30 cellular contexts compared by ENCODE assay signal in genomic region chr16:75019007-75019406, GRCh38. TPM values are rescaled to one million over a fixed set of nuclear protein-coding genes. Genes with fewer than 3 reads are reported as not detected.
A peak's percentile ranks its signal among the peaks of the same experiment; 100 is the strongest.
DNase-seq lines count a peak whose midpoint lies in the region; ATAC-seq, FAIRE-seq and TF ChIP-seq lines count a peak whose summit lies in the region.
"Had no signal": no experiment of that assay in that cellular context is flagged by ENCODE, and none has a peak within 500 bp of the region (broad histone marks: within the 10 kb centered on the region; RNA-seq: fewer than 3 reads in every experiment).

No MANE protein-coding gene starts in this region.

- no peak overlapping the region for H3K4me3 Mint-ChIP-seq in activated CD8-positive, alpha-beta T cell treated with anti-CD3 and anti-CD28 coated beads for 36 hours
- no peak overlapping the region for H3K4me3 Mint-ChIP-seq in activated CD8-positive, alpha-beta T cell treated with anti-CD3 and anti-CD28 coated beads, Interleukin-2, amount 10 ng/mL, durations not matched to agents 7 days and 5 days
- no peak overlapping the region for H3K4me3 Mint-ChIP-seq in stimulated activated effector memory CD8-positive, alpha-beta T cell treated with anti-CD3 and anti-CD28 coated beads, Interleukin-12 subunit alpha, Interleukin-12 subunit beta, amount 100 ng/mL, for 72 hours
- H3K4me3 Mint-ChIP-seq: activated naive CD8-positive, alpha-beta T cell treated with anti-CD3 and anti-CD28 coated beads, Interleukin-2, amount 50 U/mL, for 24 hours; effector memory CD8-positive, alpha-beta T cell; memory B cell; stimulated activated naive CD8-positive, alpha-beta T cell treated with anti-CD3 and anti-CD28 coated beads, Interleukin-15, Interleukin-2, amounts not matched to agents 100 ng/mL and 50 ng/mL, for 24 hours had no signal

- POLR2A ChIA-PET in activated CD8-positive, alpha-beta T cell treated with anti-CD3 and anti-CD28 coated beads for 36 hours (lab: Charles Lee): interaction anchor here (1.4 kb wide), 1 partner anchor 27 kb away, joined by 4 read pairs; no protein-coding TSS in a partner anchor
- POLR2A ChIA-PET in activated CD8-positive, alpha-beta T cell treated with anti-CD3 and anti-CD28 coated beads, Interleukin-2, amount 10 ng/mL, durations not matched to agents 7 days and 5 days (lab: Charles Lee): no interaction called here
- POLR2A ChIA-PET in K562 (lab: Yijun Ruan, JAX): no interaction called here

- H3K27ac ChIP-seq in K562 (ENCODE audit: extremely low read depth, low read depth, low read length): no peak overlapping the region
- H3K27ac ChIP-seq in heart right ventricle: no peak overlapping the region
- H3K27ac ChIP-seq: body of pancreas, HL-60, spleen, thyroid gland had no signal

- no peak overlapping the region for H3K4me2 ChIP-seq in K562 (ENCODE audit: insufficient read depth, low read length)

- CTCF ChIA-PET in activated CD8-positive, alpha-beta T cell treated with anti-CD3 and anti-CD28 coated beads for 36 hours (lab: Charles Lee): interaction anchor here (1.0 to 1.2 kb wide), 2 partner anchors 11 to 92 kb away, joined by 3 to 5 read pairs; no protein-coding TSS in a partner anchor
- CTCF ChIA-PET in activated CD8-positive, alpha-beta T cell treated with anti-CD3 and anti-CD28 coated beads, Interleukin-2, amount 10 ng/mL, durations not matched to agents 7 days and 5 days (lab: Charles Lee): interaction anchor here (1.3 kb wide), 1 partner anchor 92 kb away, joined by 3 read pairs; no protein-coding TSS in a partner anchor
- CTCF ChIA-PET in K562 (lab: Yijun Ruan, JAX; ENCODE audit: low intra/inter-chr PET ratio): no interaction called here

- H3K27me3 Mint-ChIP-seq in activated CD8-positive, alpha-beta T cell treated with anti-CD3 and anti-CD28 coated beads for 36 hours: no peaks in the 10 kb centered on the region
- no peaks in the 10 kb centered on the region for H3K27me3 Mint-ChIP-seq in activated CD8-positive, alpha-beta T cell treated with anti-CD3 and anti-CD28 coated beads, Interleukin-2, amount 10 ng/mL, durations not matched to agents 7 days and 5 days (ENCODE audit: low read depth)
- H3K27me3 Mint-ChIP-seq: activated naive CD8-positive, alpha-beta T cell treated with anti-CD3 and anti-CD28 coated beads, Interleukin-2, amount 50 U/mL, for 24 hours; stimulated activated naive CD8-positive, alpha-beta T cell treated with anti-CD3 and anti-CD28 coated beads, Interleukin-15, Interleukin-2, amounts not matched to agents 100 ng/mL and 50 ng/mL, for 24 hours had no signal

- H3K36me3 ChIP-seq in K562 (ENCODE audit: control insufficient read depth, insufficient read depth, low read length) (no peaks in the 10 kb centered on the region; the same call in 2 of the 3 replicates), heart right ventricle (peaks cover 0 to 14% (median 0%) of the 10 kb centered on the region in 9 donors)
- H3K36me3 ChIP-seq: BE2C, spleen, thyroid gland had no signal

- no peak overlapping the region for H2AFZ ChIP-seq in K562 (ENCODE audit: low read depth, low read length)

- H3K9me3 Mint-ChIP-seq in activated CD8-positive, alpha-beta T cell treated with anti-CD3 and anti-CD28 coated beads for 36 hours: peaks cover 12% of the 10 kb centered on the region
- H3K9me3 Mint-ChIP-seq in activated CD8-positive, alpha-beta T cell treated with anti-CD3 and anti-CD28 coated beads, Interleukin-2, amount 10 ng/mL, durations not matched to agents 7 days and 5 days (ENCODE audit: insufficient read depth): peaks cover 13% of the 10 kb centered on the region
- peaks cover 9% of the 10 kb centered on the region for H3K9me3 Mint-ChIP-seq in stimulated activated effector memory CD8-positive, alpha-beta T cell treated with anti-CD3 and anti-CD28 coated beads, Interleukin-12 subunit alpha, Interleukin-12 subunit beta, amount 100 ng/mL, for 72 hours

- TF ChIP-seq EP300 in K562 (IDR thresholded peaks at IDR 0.05; ENCODE audit: low read length): no peak

- H3K9ac ChIP-seq in K562 (ENCODE audit: insufficient read depth in 1 of 2, low read depth in 2 of 2, low read length in 2 of 2): no peak overlapping the region

- peaks cover 90% of the 10 kb centered on the region for H3K79me2 ChIP-seq in K562 (ENCODE audit: control insufficient read depth, insufficient read depth, low read length)

- H3K9me1 ChIP-seq in K562 (ENCODE audit: control insufficient read depth, insufficient read depth, low read length): no peaks in the 10 kb centered on the region

- H3K4me3 ChIP-seq in K562 (no peak overlapping the region), heart right ventricle (no peak overlapping the region)
- H3K4me3 ChIP-seq: body of pancreas, spleen, thyroid gland had no signal

- no peak for FAIRE-seq in K562 (lab: Jason Lieb, UNC)
- FAIRE-seq: A204.1, colon had no signal

- no peak for TF ChIP-seq RAD21 in K562 (CRISPR knock-in tag; conservative IDR thresholded peaks at IDR 0.05 in 1 of 2, IDR thresholded peaks at IDR 0.05 in 1 of 2)

- H3K27me3 ChIP-seq in K562 (ENCODE audit: control insufficient read depth in 2 of 2, insufficient read depth in 2 of 2, low read length in 2 of 2) (no peaks in the 10 kb centered on the region), heart right ventricle (no peaks in the 10 kb centered on the region)
- H3K27me3 ChIP-seq: BE2C, body of pancreas, spleen, thyroid gland had no signal

- TF ChIP-seq POLR2A in K562 (conservative IDR thresholded peaks at IDR 0.05): no peak

- DNase-seq in activated CD8-positive, alpha-beta T cell treated with anti-CD3 and anti-CD28 coated beads for 36 hours: peak; percentile 11
- no peak for DNase-seq in activated CD8-positive, alpha-beta T cell treated with anti-CD3 and anti-CD28 coated beads, Interleukin-2, amount 10 ng/mL, durations not matched to agents 7 days and 5 days
- no peak for DNase-seq in K562 (ENCODE audit: extremely low read depth in 1 of 4, low spot score in 3 of 4)
- no peak for DNase-seq in stimulated activated effector memory CD8-positive, alpha-beta T cell treated with anti-CD3 and anti-CD28 coated beads, Interleukin-12 subunit alpha, Interleukin-12 subunit beta, amount 100 ng/mL, for 72 hours (ENCODE audit: low spot score in 2 of 2)
- DNase-seq in heart right ventricle: no peak
- no peak for DNase-seq in NCI-H345 treated with DMSO at 0.1 percent for 48 hours (lab: John Stamatoyannopoulos, UW; ENCODE audit: unreplicated experiment)
- DNase-seq: activated CD4-positive, alpha-beta T cell treated with anti-CD3 and anti-CD28 coated beads for 4 hours; activated effector memory CD4-positive, alpha-beta T cell treated with anti-CD3 and anti-CD28 coated beads, Interleukin-2, amount 50 U/mL, for 16 hours; activated naive CD8-positive, alpha-beta T cell treated with anti-CD3 and anti-CD28 coated beads, Interleukin-2, amount 50 U/mL, for 24 hours; BE2C; body of pancreas; DMS79 treated with DMSO at 0.1 percent for 48 hours; effector memory CD8-positive, alpha-beta T cell; left cardiac atrium; NCI-H1417; NCI-H2081 treated with DMSO at 0.1 percent for 48 hours; NCI-H510A treated with DMSO at 0.1 percent for 48 hours; NK-92 treated with Interleukin-12 subunit alpha and Interleukin-12 subunit beta, amount 100 ng/mL, for 24 hours; retina; SHP77 treated with DMSO at 0.1 percent for 48 hours; spleen; stimulated activated CD4-positive, alpha-beta T cell treated with anti-CD3 and anti-CD28 coated beads, Interleukin-4, amount 100 ng/mL, for 24 hours; thyroid gland had no signal

- peaks cover 15% of the 10 kb centered on the region for H3K4me1 Mint-ChIP-seq in activated CD8-positive, alpha-beta T cell treated with anti-CD3 and anti-CD28 coated beads for 36 hours (ENCODE audit: low read depth)
- H3K4me1 Mint-ChIP-seq in activated CD8-positive, alpha-beta T cell treated with anti-CD3 and anti-CD28 coated beads, Interleukin-2, amount 10 ng/mL, durations not matched to agents 7 days and 5 days (ENCODE audit: low read depth): no peaks in the 10 kb centered on the region
- H3K4me1 Mint-ChIP-seq in stimulated activated effector memory CD8-positive, alpha-beta T cell treated with anti-CD3 and anti-CD28 coated beads, Interleukin-12 subunit alpha, Interleukin-12 subunit beta, amount 100 ng/mL, for 72 hours: peaks cover 36% of the 10 kb centered on the region
- H3K4me1 Mint-ChIP-seq: memory B cell had no signal

- H3K4me1 ChIP-seq in K562 (replicated peaks in 1 of 2; ENCODE audit: control insufficient read depth in 2 of 2, insufficient read depth in 2 of 2, low read length in 2 of 2) (peaks cover 3 to 14% of the 10 kb centered on the region in 2 experiments), heart right ventricle (peaks cover 0 to 41% (median 19%) of the 10 kb centered on the region in 9 donors)
- H3K4me1 ChIP-seq: BE2C, body of pancreas had no signal

- 64% methylated on average over 7 of the region's 8 CpGs for WGBS in K562 (ENCODE audit: insufficient coverage, low coverage, missing lambda C conversion rate)
- WGBS in heart right ventricle, 2 donors: 92 to 94% methylated on average over 8 of the region's 8 CpGs

- no peak overlapping the region for H3K27ac Mint-ChIP-seq in activated CD8-positive, alpha-beta T cell treated with anti-CD3 and anti-CD28 coated beads for 36 hours
- H3K27ac Mint-ChIP-seq in activated CD8-positive, alpha-beta T cell treated with anti-CD3 and anti-CD28 coated beads, Interleukin-2, amount 10 ng/mL, durations not matched to agents 7 days and 5 days: no peak overlapping the region
- H3K27ac Mint-ChIP-seq in stimulated activated effector memory CD8-positive, alpha-beta T cell treated with anti-CD3 and anti-CD28 coated beads, Interleukin-12 subunit alpha, Interleukin-12 subunit beta, amount 100 ng/mL, for 72 hours: no peak overlapping the region
- H3K27ac Mint-ChIP-seq: activated naive CD8-positive, alpha-beta T cell treated with anti-CD3 and anti-CD28 coated beads, Interleukin-2, amount 50 U/mL, for 24 hours; effector memory CD8-positive, alpha-beta T cell; memory B cell; stimulated activated naive CD8-positive, alpha-beta T cell treated with anti-CD3 and anti-CD28 coated beads, Interleukin-15, Interleukin-2, amounts not matched to agents 100 ng/mL and 50 ng/mL, for 24 hours had no signal

- no peak for TF ChIP-seq CTCF in activated CD8-positive, alpha-beta T cell treated with anti-CD3 and anti-CD28 coated beads for 36 hours (IDR thresholded peaks at IDR 0.05)
- TF ChIP-seq CTCF in K562 (IDR thresholded peaks at IDR 0.05 in 2 of 3, conservative IDR thresholded peaks at IDR 0.05 in 1 of 3; ENCODE audit: insufficient read depth in 2 of 3, low read depth in 1 of 3, low read length in 3 of 3) (no peak), heart right ventricle (IDR thresholded peaks at IDR 0.05) (no peak)

- BruUV-seq in K562 (replicated peaks; lab: Mats Ljungman, UMichigan): no TSS peak

- H4K20me1 ChIP-seq in K562 (replicated peaks; ENCODE audit: control insufficient read depth, insufficient read depth, low read length): no peaks in the 10 kb centered on the region

- peaks cover 20% of the 10 kb centered on the region for H3K36me3 Mint-ChIP-seq in activated CD8-positive, alpha-beta T cell treated with anti-CD3 and anti-CD28 coated beads for 36 hours (ENCODE audit: low read depth)
- H3K36me3 Mint-ChIP-seq in activated CD8-positive, alpha-beta T cell treated with anti-CD3 and anti-CD28 coated beads, Interleukin-2, amount 10 ng/mL, durations not matched to agents 7 days and 5 days (ENCODE audit: low read depth): peaks cover 17% of the 10 kb centered on the region
- peaks cover 8% of the 10 kb centered on the region for H3K36me3 Mint-ChIP-seq in stimulated activated effector memory CD8-positive, alpha-beta T cell treated with anti-CD3 and anti-CD28 coated beads, Interleukin-12 subunit alpha, Interleukin-12 subunit beta, amount 100 ng/mL, for 72 hours

- intact Hi-C loops in activated CD8-positive, alpha-beta T cell treated with anti-CD3 and anti-CD28 coated beads for 36 hours (cut with micrococcal nuclease): no loop called here
- intact Hi-C loops in K562 (cut with micrococcal nuclease): no loop called here
- intact Hi-C loops in heart right ventricle (cut with DNase I): no loop called here

- in situ Hi-C loops in K562 (cut with MboI): no loop called here

- ATAC-seq in activated CD8-positive, alpha-beta T cell treated with anti-CD3 and anti-CD28 coated beads for 36 hours: peak; percentile 39
- ATAC-seq in activated CD8-positive, alpha-beta T cell treated with anti-CD3 and anti-CD28 coated beads, Interleukin-2, amount 10 ng/mL, durations not matched to agents 7 days and 5 days: no peak
- ATAC-seq in HG02610 (IDR thresholded peaks at IDR 0.05; ENCODE audit: unreplicated experiment): peak; percentile 71
- 0 out of 3 replicates have a peak, but pooled peaks have one; percentile 27 for ATAC-seq in K562
- peak; percentile 49 for ATAC-seq in stimulated activated effector memory CD8-positive, alpha-beta T cell treated with anti-CD3 and anti-CD28 coated beads, Interleukin-12 subunit alpha, Interleukin-12 subunit beta, amount 100 ng/mL, for 72 hours
- no peak for ATAC-seq in GM18520 (IDR thresholded peaks at IDR 0.05; ENCODE audit: unreplicated experiment)
- ATAC-seq in heart right ventricle: no peak
- ATAC-seq: activated naive CD8-positive, alpha-beta T cell treated with anti-CD3 and anti-CD28 coated beads, Interleukin-2, amount 50 U/mL, for 24 hours; body of pancreas; effector memory CD8-positive, alpha-beta T cell; left cardiac atrium had no signal

- peaks cover 5% of the 10 kb centered on the region; the same call in 1 of the 2 replicates for H3K9me3 ChIP-seq in K562 (replicated peaks; ENCODE audit: control insufficient read depth, insufficient read depth, low read depth, low read length)
- H3K9me3 ChIP-seq in heart right ventricle: peaks cover 0 to 20% (median 8%) of the 10 kb centered on the region in 11 donors
- H3K9me3 ChIP-seq: BE2C, body of pancreas, thyroid gland had no signal

RNA-seq across cellular contexts. Expression of gene ZNRF1, which starts 20.2 kb away (rescaled TPM):
- 10 to 100 TPM; 11.0 to 13.7 TPM for total RNA-seq in activated CD8-positive, alpha-beta T cell treated with anti-CD3 and anti-CD28 coated beads for 36 hours
- 10 to 100 TPM in 1 of 2 experiments, 1 to 10 TPM in 1; 8.5 to 11.1 TPM for total RNA-seq in activated CD8-positive, alpha-beta T cell treated with anti-CD3 and anti-CD28 coated beads, Interleukin-2, amount 10 ng/mL, durations not matched to agents 7 days and 5 days
- total RNA-seq in K562 (2011; cell fraction: chromatin; rRNA removed; ENCODE audit: low replicate concordance): 26.9 and 43.7 TPM in 2 replicates
- total RNA-seq in K562 (2011; cell fraction: nucleolus; rRNA removed): 26.5 and 31.6 TPM in 2 replicates
- total RNA-seq in K562 (2011; cell fraction: nucleoplasm; rRNA removed): 33.2 and 34.4 TPM in 2 replicates
- total RNA-seq in K562 (2014; rRNA removed) (30.4 and 32.4 TPM in 2 replicates), K562 (2014; rRNA removed; fragmentation: Illumina TruSeq; extraction: Trizol) (10.6 and 15.5 TPM in 2 replicates), K562 (2015; rRNA removed; fragmentation: Illumina TruSeq; extraction: Trizol) (17.2 and 18.8 TPM in 2 replicates), K562 (2021) (35.3 and 37.7 TPM in 2 replicates), heart right ventricle (10 to 100 TPM; 16.7 to 30.8 (median 21.5) TPM)
- polyA plus RNA-seq in K562 (2011; rRNA removed) (19.1 and 25.1 TPM in 2 replicates), K562 (2014; fragmentation: Illumina TruSeq; extraction: Trizol) (20.1 and 21.0 TPM in 2 replicates), K562 (2014; fragmentation: Nextera tagmentation; extraction: Ambion mirVana) (10 to 100 TPM in 1 of 2 experiments, 1 to 10 TPM in 1; 9.5 to 20.0 TPM), K562 (2014; rRNA removed) (21.8 and 23.9 TPM in 2 replicates), heart right ventricle (10 to 100 TPM; 13.1 to 20.0 TPM)
- 16.8 and 30.1 TPM in 2 replicates for polyA plus RNA-seq in K562 (2011; cell fraction: cytosol; rRNA removed)
- 43.0 and 43.6 TPM in 2 replicates for polyA plus RNA-seq in K562 (2011; cell fraction: nucleus; rRNA removed)
- 24.0 and 31.0 TPM in 2 replicates for polyA plus RNA-seq in K562 (2012)
- polyA minus RNA-seq in K562 (2011; rRNA and poly(A)+ RNA removed): 17.3 and 24.2 TPM in 2 replicates
- polyA minus RNA-seq in K562 (2011; cell fraction: cytosol; rRNA and poly(A)+ RNA removed): 20.2 and 22.4 TPM in 2 replicates
- 21.8 and 24.4 TPM in 2 replicates for polyA minus RNA-seq in K562 (2011; cell fraction: nucleus; rRNA and poly(A)+ RNA removed)

RNA-seq across cellular contexts. Expression of gene WDR59, which starts 34.1 kb away (rescaled TPM):
- 10 to 100 TPM; 59.1 to 68.1 TPM for total RNA-seq in activated CD8-positive, alpha-beta T cell treated with anti-CD3 and anti-CD28 coated beads for 36 hours
- 10 to 100 TPM; 58.3 to 63.5 TPM for total RNA-seq in activated CD8-positive, alpha-beta T cell treated with anti-CD3 and anti-CD28 coated beads, Interleukin-2, amount 10 ng/mL, durations not matched to agents 7 days and 5 days
- 271 and 313 TPM in 2 replicates for total RNA-seq in K562 (2011; cell fraction: chromatin; rRNA removed; ENCODE audit: low replicate concordance)
- total RNA-seq in K562 (2011; cell fraction: nucleolus; rRNA removed): 146 and 158 TPM in 2 replicates
- 157 and 158 TPM in 2 replicates for total RNA-seq in K562 (2011; cell fraction: nucleoplasm; rRNA removed)
- total RNA-seq in K562 (2014; rRNA removed) (19.6 and 35.1 TPM in 2 replicates), K562 (2014; rRNA removed; fragmentation: Illumina TruSeq; extraction: Trizol) (32.2 and 34.7 TPM in 2 replicates), K562 (2015; rRNA removed; fragmentation: Illumina TruSeq; extraction: Trizol) (20.0 and 28.0 TPM in 2 replicates), K562 (2021) (81.3 and 94.3 TPM in 2 replicates), heart right ventricle (10 to 100 TPM; 35.4 to 63.5 (median 42.0) TPM)
- polyA plus RNA-seq in K562 (2011; rRNA removed) (119 and 126 TPM in 2 replicates), K562 (2014; fragmentation: Illumina TruSeq; extraction: Trizol) (47.6 and 59.0 TPM in 2 replicates), K562 (2014; fragmentation: Nextera tagmentation; extraction: Ambion mirVana) (10 to 100 TPM; 12.7 to 16.2 TPM), K562 (2014; rRNA removed) (52.2 and 57.4 TPM in 2 replicates), heart right ventricle (10 to 100 TPM; 15.6 to 35.8 TPM)
- polyA plus RNA-seq in K562 (2011; cell fraction: cytosol; rRNA removed): 89.5 and 105 TPM in 2 replicates
- polyA plus RNA-seq in K562 (2011; cell fraction: nucleus; rRNA removed): 307 and 327 TPM in 2 replicates
- 42.5 and 56.4 TPM in 2 replicates for polyA plus RNA-seq in K562 (2012)
- polyA minus RNA-seq in K562 (2011; rRNA and poly(A)+ RNA removed): 114 and 147 TPM in 2 replicates
- 38.2 and 42.9 TPM in 2 replicates for polyA minus RNA-seq in K562 (2011; cell fraction: cytosol; rRNA and poly(A)+ RNA removed)
- 63.0 and 94.5 TPM in 2 replicates for polyA minus RNA-seq in K562 (2011; cell fraction: nucleus; rRNA and poly(A)+ RNA removed)

Comparison
In these comparisons a context has a peak if more than half of its experiments do, and no peak if none do; other contexts are left out.
1. ATAC-seq: peak in activated CD8-positive, alpha-beta T cell treated with anti-CD3 and anti-CD28 coated beads for 36 hours (single experiment), HG02610 (single experiment), K562 (single experiment) and stimulated activated effector memory CD8-positive, alpha-beta T cell treated with anti-CD3 and anti-CD28 coated beads, Interleukin-12 subunit alpha, Interleukin-12 subunit beta, amount 100 ng/mL, for 72 hours (single experiment); none in activated CD8-positive, alpha-beta T cell treated with anti-CD3 and anti-CD28 coated beads, Interleukin-2, amount 10 ng/mL, durations not matched to agents 7 days and 5 days (single experiment), GM18520 (single experiment) and heart right ventricle (0 of 8).